ENCODE assay signal across 22 cellular contexts in the genomic region with DNA sequence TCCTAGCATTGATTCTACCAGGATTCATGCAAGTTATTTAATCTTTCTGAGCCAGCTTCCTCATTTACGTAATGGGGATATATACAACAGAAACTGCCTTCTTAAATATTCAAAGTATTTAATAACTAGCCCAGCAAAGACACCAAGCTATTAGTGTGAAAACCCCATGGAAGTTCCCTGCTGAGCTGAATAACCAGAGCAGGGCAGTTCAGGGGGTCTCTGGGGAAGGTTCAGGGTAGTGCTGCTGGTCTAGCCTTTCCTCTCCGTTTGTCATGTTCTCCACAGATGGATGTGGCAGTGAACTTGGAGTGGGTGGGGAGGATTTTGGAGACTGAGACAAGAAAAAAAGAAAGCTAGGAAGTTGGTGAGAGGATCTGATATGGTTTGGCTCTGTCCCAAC.
DNase-seq lines count a peak whose midpoint lies in the region; ATAC-seq, FAIRE-seq and TF ChIP-seq lines count a peak whose summit lies in the region.
"Had no signal": no experiment of that assay in that cellular context is flagged by ENCODE, and none has a peak within 500 bp of the region (broad histone marks: within the 10 kb centered on the region; RNA-seq: fewer than 3 reads in every experiment).

No MANE protein-coding gene starts in this region.

- H3K4me2 ChIP-seq in GM12878 (ENCODE audit: control insufficient read depth, insufficient read depth): no peak overlapping the region
- H3K4me2 ChIP-seq: GM23338 had no signal

- FAIRE-seq in GM12878 (lab: Jason Lieb, UNC): no peak
- FAIRE-seq: A204.1, D721Med, G401.6, GM12892, GM18507, GM19239, H54, HTR-8/SVneo, K562 had no signal

- TF ChIP-seq RAD21 in GM12878 (IDR thresholded peaks at IDR 0.05; ENCODE audit: insufficient read depth, low read depth, low read length): no peak

- POLR2A ChIA-PET in GM12878 (lab: Charles Lee): no interaction called here

- no peak overlapping the region for H2AFZ ChIP-seq in GM12878 (ENCODE audit: control insufficient read depth, low read depth, low read length)
- H2AFZ ChIP-seq: GM23338 had no signal

- intact Hi-C loops in GM12878 (cut with micrococcal nuclease; ENCODE audit: unreplicated experiment): no loop called here

- CTCF ChIA-PET in GM12878 (lab: Yijun Ruan, JAX): no interaction called here

- no peak for DNase-seq in GM12878 (ENCODE audit: low read depth, low spot score)
- no peak for DNase-seq in UCSD-AML1 (lab: John Stamatoyannopoulos, UW; ENCODE audit: unreplicated experiment)
- no peak for DNase-seq in globus pallidus (ENCODE audit: low spot score)
- DNase-seq: AML-193; Caco-2; CD4-positive, alpha-beta T cell; HCEC 1CT; IMR-90 had no signal

- no peaks in the 10 kb centered on the region for H3K79me2 ChIP-seq in GM12878 (ENCODE audit: control insufficient read depth, insufficient read depth, low read length)

- no peaks in the 10 kb centered on the region for H3K27me3 ChIP-seq in GM12878 (replicated peaks in 1 of 2; ENCODE audit: control insufficient read depth in 2 of 2, insufficient read depth in 2 of 2, low read length in 1 of 2)

- in situ Hi-C loops in GM12878 (cut with MboI): no loop called here

- no peak overlapping the region for H3K9ac ChIP-seq in GM12878 (ENCODE audit: control insufficient read depth, insufficient read depth, low read length)

- H3K4me1 ChIP-seq in GM12878 (ENCODE audit: control insufficient read depth, insufficient read depth, low read length): no peaks in the 10 kb centered on the region
- H3K4me1 ChIP-seq: Caco-2 had no signal

- TF ChIP-seq CTCF in GM12878 (IDR thresholded peaks at IDR 0.05 in 2 of 3, conservative IDR thresholded peaks at IDR 0.05 in 1 of 3; ENCODE audit: control insufficient read depth in 2 of 3, extremely low read depth in 1 of 3, insufficient read depth in 1 of 3, low read depth in 3 of 3, low read length in 3 of 3): no peak

- no peak overlapping the region for H3K4me3 ChIP-seq in GM12878
- H3K4me3 ChIP-seq: GM23338, K562 had no signal

- ATAC-seq in GM19023 (IDR thresholded peaks at IDR 0.05; ENCODE audit: unreplicated experiment) (peak; percentile 69), HG02852 (IDR thresholded peaks at IDR 0.05; ENCODE audit: unreplicated experiment) (peak; percentile 48), GM12878 (peak; percentile 21; the same call in 1 of the 3 replicates), HG03196 (IDR thresholded peaks at IDR 0.05; ENCODE audit: unreplicated experiment) (no peak)
- ATAC-seq: GM23338, K562 had no signal

- H3K9me3 ChIP-seq in GM12878 (replicated peaks; ENCODE audit: control insufficient read depth, insufficient read depth, low read length): no peaks in the 10 kb centered on the region
- H3K9me3 ChIP-seq: Caco-2 had no signal

- H4K20me1 ChIP-seq in GM12878 (ENCODE audit: control insufficient read depth, insufficient read depth): no peaks in the 10 kb centered on the region

- RAD21 ChIA-PET in GM12878 (lab: Charles Lee; ENCODE audit: unreplicated experiment): no interaction called here

- H3K36me3 ChIP-seq in GM12878 (ENCODE audit: control insufficient read depth in 2 of 2, insufficient read depth in 2 of 2, low read length in 1 of 2): no peaks in the 10 kb centered on the region

- no peak for TF ChIP-seq EP300 in GM12878 (IDR thresholded peaks at IDR 0.05; ENCODE audit: borderline replicate concordance in 1 of 2, control insufficient read depth in 1 of 2, low read depth in 2 of 2, low read length in 2 of 2)

- TF ChIP-seq POLR2A in GM12878 (IDR thresholded peaks at IDR 0.05; ENCODE audit: low read depth, low read length): no peak

- no TSS peak for BruUV-seq in GM12878 (replicated peaks; lab: Mats Ljungman, UMichigan)

- WGBS in GM12878 (ENCODE audit: insufficient coverage, insufficient replicate concordance, low lambda C conversion rate, missing lambda C conversion rate): 0% methylated on average over 2 of the region's 2 CpGs

- SMC1A ChIA-PET in GM12878 (lab: Charles Lee; ENCODE audit: uncharacterized antibody, unreplicated experiment): no interaction called here

- H3K27ac ChIP-seq in GM12878 (ENCODE audit: control insufficient read depth, insufficient read depth): no peak overlapping the region
- H3K27ac ChIP-seq: C4-2B had no signal

TF ChIP-seq in GM12878, 131 proteins besides CTCF, POLR2A, EP300 and RAD21:
- TF ChIP-seq HSF1 (IDR thresholded peaks at IDR 0.05; ENCODE audit: low read depth, low read length) (no peak), NBN (IDR thresholded peaks at IDR 0.05) (no peak), ZNF24 (IDR thresholded peaks at IDR 0.05) (no peak), HDGF (IDR thresholded peaks at IDR 0.05) (no peak), RBBP5 (conservative IDR thresholded peaks at IDR 0.05) (no peak), PML (IDR thresholded peaks at IDR 0.05; ENCODE audit: low read length) (no peak)
